Comparison of ENCODE assay signal across 8 cellular contexts in the genomic region with DNA sequence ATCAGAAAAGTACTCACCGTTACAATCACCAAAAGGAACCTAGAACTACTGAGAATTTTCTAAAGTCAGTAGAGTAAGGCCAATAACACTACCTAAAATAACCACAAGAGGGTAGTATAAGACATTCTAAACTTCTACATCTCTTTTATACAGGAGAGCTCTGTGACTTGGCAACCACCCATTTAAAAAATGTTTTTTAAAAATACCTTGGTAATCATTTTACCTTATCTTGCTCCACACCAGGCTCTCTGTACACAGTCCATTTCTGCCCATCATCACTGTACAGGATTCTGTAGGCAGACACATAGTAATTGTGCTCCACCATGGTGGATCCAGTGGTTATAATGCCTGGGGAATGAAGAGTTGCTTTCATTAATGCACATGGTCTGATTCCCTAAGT. TPM values are rescaled to one million over a fixed set of nuclear protein-coding genes. Genes with fewer than 3 reads are reported as not detected.
DNase-seq lines count a peak whose midpoint lies in the region; ATAC-seq and TF ChIP-seq lines count a peak whose summit lies in the region.

No MANE protein-coding gene starts in this region.

- peak; percentile 74 for ATAC-seq in GM21717 (IDR thresholded peaks at IDR 0.05; ENCODE audit: unreplicated experiment)

- H3K4me3 Mint-ChIP-seq in mesothelial cell of epicardium = no peak overlapping the region

- TF ChIP-seq RAD21 in Ishikawa (IDR thresholded peaks at IDR 0.05; ENCODE audit: low read depth) = peak; percentile 53

- no peak for TF ChIP-seq EP300 in Ishikawa (IDR thresholded peaks at IDR 0.05; ENCODE audit: borderline replicate concordance)

- H3K27ac Mint-ChIP-seq in mesothelial cell of epicardium = no peak overlapping the region

- peak; percentile 83 for TF ChIP-seq CTCF in mesothelial cell of epicardium (IDR thresholded peaks at IDR 0.05; ENCODE audit: unreplicated experiment)

- no peaks in the 10 kb centered on the region for H3K27me3 Mint-ChIP-seq in mesothelial cell of epicardium (ENCODE audit: low read depth)

- no peaks in the 10 kb centered on the region for H3K4me1 Mint-ChIP-seq in mesothelial cell of epicardium

- no peaks in the 10 kb centered on the region for H3K9me3 Mint-ChIP-seq in mesothelial cell of epicardium

- H3K36me3 Mint-ChIP-seq in mesothelial cell of epicardium = peaks cover 20% of the 10 kb centered on the region

- DNase-seq in NCI-H1417 (lab: John Stamatoyannopoulos, UW) = peak; percentile 26 to 68 (median 48)
- no peak for DNase-seq in NCI-H1417 treated with DMSO at 0.1 percent for 48 hours (lab: John Stamatoyannopoulos, UW)
- peak; percentile 15 for DNase-seq in OCI-M2 (lab: John Stamatoyannopoulos, UW; ENCODE audit: unreplicated experiment)
- DNase-seq in dermis microvascular lymphatic vessel endothelial cell (ENCODE audit: low read depth in 2 of 2) = peak; percentile 55 to 62
- no peak for DNase-seq in mesothelial cell of epicardium (ENCODE audit: low spot score in 2 of 2, unreplicated experiment in 2 of 2)
- no peak for DNase-seq in cortex of kidney (lab: John Stamatoyannopoulos, UW)

TF ChIP-seq in Ishikawa, 13 proteins besides CTCF, POLR2A, EP300 and RAD21:
- no peak for TF ChIP-seq TAF1 (IDR thresholded peaks at IDR 0.05; ENCODE audit: low read depth)
- no peak for TF ChIP-seq YY1 (IDR thresholded peaks at IDR 0.05; ENCODE audit: low read depth)
- TF ChIP-seq, protein P1, sequence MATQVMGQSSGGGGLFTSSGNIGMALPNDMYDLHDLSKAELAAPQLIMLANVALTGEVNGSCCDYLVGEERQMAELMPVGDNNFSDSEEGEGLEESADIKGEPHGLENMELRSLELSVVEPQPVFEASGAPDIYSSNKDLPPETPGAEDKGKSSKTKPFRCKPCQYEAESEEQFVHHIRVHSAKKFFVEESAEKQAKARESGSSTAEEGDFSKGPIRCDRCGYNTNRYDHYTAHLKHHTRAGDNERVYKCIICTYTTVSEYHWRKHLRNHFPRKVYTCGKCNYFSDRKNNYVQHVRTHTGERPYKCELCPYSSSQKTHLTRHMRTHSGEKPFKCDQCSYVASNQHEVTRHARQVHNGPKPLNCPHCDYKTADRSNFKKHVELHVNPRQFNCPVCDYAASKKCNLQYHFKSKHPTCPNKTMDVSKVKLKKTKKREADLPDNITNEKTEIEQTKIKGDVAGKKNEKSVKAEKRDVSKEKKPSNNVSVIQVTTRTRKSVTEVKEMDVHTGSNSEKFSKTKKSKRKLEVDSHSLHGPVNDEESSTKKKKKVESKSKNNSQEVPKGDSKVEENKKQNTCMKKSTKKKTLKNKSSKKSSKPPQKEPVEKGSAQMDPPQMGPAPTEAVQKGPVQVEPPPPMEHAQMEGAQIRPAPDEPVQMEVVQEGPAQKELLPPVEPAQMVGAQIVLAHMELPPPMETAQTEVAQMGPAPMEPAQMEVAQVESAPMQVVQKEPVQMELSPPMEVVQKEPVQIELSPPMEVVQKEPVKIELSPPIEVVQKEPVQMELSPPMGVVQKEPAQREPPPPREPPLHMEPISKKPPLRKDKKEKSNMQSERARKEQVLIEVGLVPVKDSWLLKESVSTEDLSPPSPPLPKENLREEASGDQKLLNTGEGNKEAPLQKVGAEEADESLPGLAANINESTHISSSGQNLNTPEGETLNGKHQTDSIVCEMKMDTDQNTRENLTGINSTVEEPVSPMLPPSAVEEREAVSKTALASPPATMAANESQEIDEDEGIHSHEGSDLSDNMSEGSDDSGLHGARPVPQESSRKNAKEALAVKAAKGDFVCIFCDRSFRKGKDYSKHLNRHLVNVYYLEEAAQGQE (IDR thresholded peaks at IDR 0.05; ENCODE audit: low read depth) = no peak
- TF ChIP-seq CEBPB (IDR thresholded peaks at IDR 0.05) = no peak
- no peak for TF ChIP-seq NFIC (IDR thresholded peaks at IDR 0.05)
- no peak for TF ChIP-seq TCF12 (IDR thresholded peaks at IDR 0.05; ENCODE audit: low read depth)
- TF ChIP-seq FOXM1 (IDR thresholded peaks at IDR 0.05; ENCODE audit: borderline replicate concordance, low read depth) = no peak
- TF ChIP-seq MAX (IDR thresholded peaks at IDR 0.05) = no peak
- no peak for TF ChIP-seq ZBTB7A (IDR thresholded peaks at IDR 0.05; ENCODE audit: low read depth)
- TF ChIP-seq USF1 (IDR thresholded peaks at IDR 0.05) = no peak
- no peak for TF ChIP-seq TEAD4 (IDR thresholded peaks at IDR 0.05)
- TF ChIP-seq EGR1 (IDR thresholded peaks at IDR 0.05) = no peak

RNA-seq across cellular contexts. Expression of gene ST3GAL6, which starts 54.4 kb away (rescaled TPM):
- 7.2 and 44.5 TPM in 2 replicates for total RNA-seq in dermis microvascular lymphatic vessel endothelial cell
- 9.0 to 14.1 TPM (median 11.1 TPM) in 3 replicates for total RNA-seq in mesothelial cell of epicardium

Comparison
In these comparisons a context has a peak if more than half of its experiments do, and no peak if none do; other contexts are left out.
1. DNase-seq: peak in NCI-H1417 (3 of 3), OCI-M2 (single experiment) and dermis microvascular lymphatic vessel endothelial cell (2 of 2); none in NCI-H1417 treated with DMSO at 0.1 percent for 48 hours (single experiment), mesothelial cell of epicardium (0 of 2) and cortex of kidney (single experiment).